8 cellular contexts compared by ENCODE assay signal in genomic region chr16:3150346-3151218, GRCh38. TPM values are rescaled to one million over a fixed set of nuclear protein-coding genes. Genes with fewer than 3 reads are reported as not detected.
DNase-seq lines count a peak whose midpoint lies in the region; ATAC-seq and TF ChIP-seq lines count a peak whose summit lies in the region.

No MANE protein-coding gene starts in this region.

- H3K9me3 ChIP-seq in ovary: no peaks in the 10 kb centered on the region
- H3K9me3 ChIP-seq in thymus (ENCODE audit: control insufficient read depth): peaks cover 2% of the 10 kb centered on the region

- H3K4me1 ChIP-seq in ovary (ENCODE audit: insufficient read depth) (peaks cover 4% of the 10 kb centered on the region), thymus (ENCODE audit: control insufficient read depth, insufficient read depth, low read length) (no peaks in the 10 kb centered on the region)

- H3K4me3 ChIP-seq in GM08714 (ENCODE audit: low read length): peak overlapping the region; percentile 59; the same call in 1 of the 2 replicates
- peak overlapping the region; percentile 58 for H3K4me3 ChIP-seq in ovary
- peak overlapping the region; percentile 31 for H3K4me3 ChIP-seq in thymus (ENCODE audit: low read length)

- peak; percentile 68 for ATAC-seq in HG02610 (IDR thresholded peaks at IDR 0.05; ENCODE audit: unreplicated experiment)
- peak; percentile 83 for ATAC-seq in SK-N-SH treated with all-trans-retinoic acid at 6 μM for 48 hours
- ATAC-seq in activated naive CD4-positive, alpha-beta T cell treated with anti-CD3 and anti-CD28 coated beads, Interleukin-2, amount 50 U/mL, for 72 hours: peak; percentile 78 to 81

- H3K9me3 Mint-ChIP-seq in activated naive CD4-positive, alpha-beta T cell treated with anti-CD3 and anti-CD28 coated beads, Interleukin-2, amount 50 U/mL, for 72 hours: no peaks in the 10 kb centered on the region

- no peak for TF ChIP-seq EP300 in ovary (IDR thresholded peaks at IDR 0.05)

- no peaks in the 10 kb centered on the region for H3K36me3 Mint-ChIP-seq in activated naive CD4-positive, alpha-beta T cell treated with anti-CD3 and anti-CD28 coated beads, Interleukin-2, amount 50 U/mL, for 72 hours

- 0 to 3% (median 1%) methylated on average over 37 to 62 of the region's 62 CpGs for WGBS in ovary, 3 donors
- 2% methylated on average over 62 of the region's 62 CpGs for WGBS in thymus

- peak overlapping the region; percentile 95 to 99 for H3K27ac Mint-ChIP-seq in activated naive CD4-positive, alpha-beta T cell treated with anti-CD3 and anti-CD28 coated beads, Interleukin-2, amount 50 U/mL, for 72 hours

- intact Hi-C loops in head of caudate nucleus (cut with DNase I): no loop called here
- intact Hi-C loops in ovary (cut with DNase I): no loop called here

- TF ChIP-seq POLR2A in ovary (IDR thresholded peaks at IDR 0.05): peak; percentile 24

- H3K27ac ChIP-seq in ovary (peak overlapping the region; percentile 5 to 43), thymus (ENCODE audit: low read depth) (peak overlapping the region; percentile 0)

- no peaks in the 10 kb centered on the region for H3K36me3 ChIP-seq in ovary
- H3K36me3 ChIP-seq in thymus (ENCODE audit: control insufficient read depth, insufficient read depth): peaks cover 3% of the 10 kb centered on the region

- DNase-seq in NCI-H1092 (lab: John Stamatoyannopoulos, UW) (peak; percentile 93), head of caudate nucleus (peak; percentile 81 to 98 (median 92)), ovary (peak; percentile 94 to 96 (median 96))
- DNase-seq in activated naive CD4-positive, alpha-beta T cell treated with anti-CD3 and anti-CD28 coated beads, Interleukin-2, amount 50 U/mL, for 72 hours (ENCODE audit: low spot score in 2 of 2): peak; percentile 98 to 100

- no peak for TF ChIP-seq CTCF in ovary (IDR thresholded peaks at IDR 0.05)

- H3K27me3 ChIP-seq in ovary: no peaks in the 10 kb centered on the region
- peaks cover 49% of the 10 kb centered on the region for H3K27me3 ChIP-seq in thymus (ENCODE audit: control insufficient read depth, insufficient read depth)

TF ChIP-seq in SK-N-SH treated with all-trans-retinoic acid at 6 μM for 48 hours, 23 proteins besides CTCF, POLR2A, EP300 and RAD21:
- no peak for TF ChIP-seq ZNF565 (CRISPR knock-in tag; conservative IDR thresholded peaks at IDR 0.05; ENCODE audit: low read depth)
- no peak for TF ChIP-seq RARB (CRISPR knock-in tag; IDR thresholded peaks at IDR 0.05)
- TF ChIP-seq, protein P1, sequence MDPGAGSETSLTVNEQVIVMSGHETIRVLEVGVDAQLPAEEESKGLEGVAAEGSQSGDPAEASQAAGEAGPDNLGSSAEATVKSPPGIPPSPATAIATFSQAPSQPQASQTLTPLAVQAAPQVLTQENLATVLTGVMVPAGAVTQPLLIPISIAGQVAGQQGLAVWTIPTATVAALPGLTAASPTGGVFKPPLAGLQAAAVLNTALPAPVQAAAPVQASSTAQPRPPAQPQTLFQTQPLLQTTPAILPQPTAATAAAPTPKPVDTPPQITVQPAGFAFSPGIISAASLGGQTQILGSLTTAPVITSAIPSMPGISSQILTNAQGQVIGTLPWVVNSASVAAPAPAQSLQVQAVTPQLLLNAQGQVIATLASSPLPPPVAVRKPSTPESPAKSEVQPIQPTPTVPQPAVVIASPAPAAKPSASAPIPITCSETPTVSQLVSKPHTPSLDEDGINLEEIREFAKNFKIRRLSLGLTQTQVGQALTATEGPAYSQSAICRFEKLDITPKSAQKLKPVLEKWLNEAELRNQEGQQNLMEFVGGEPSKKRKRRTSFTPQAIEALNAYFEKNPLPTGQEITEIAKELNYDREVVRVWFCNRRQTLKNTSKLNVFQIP (CRISPR knock-in tag; IDR thresholded peaks at IDR 0.05; ENCODE audit: borderline replicate concordance, low read depth): no peak
- TF ChIP-seq ZC3H10 (CRISPR knock-in tag; IDR thresholded peaks at IDR 0.05): no peak
- TF ChIP-seq, protein P2, sequence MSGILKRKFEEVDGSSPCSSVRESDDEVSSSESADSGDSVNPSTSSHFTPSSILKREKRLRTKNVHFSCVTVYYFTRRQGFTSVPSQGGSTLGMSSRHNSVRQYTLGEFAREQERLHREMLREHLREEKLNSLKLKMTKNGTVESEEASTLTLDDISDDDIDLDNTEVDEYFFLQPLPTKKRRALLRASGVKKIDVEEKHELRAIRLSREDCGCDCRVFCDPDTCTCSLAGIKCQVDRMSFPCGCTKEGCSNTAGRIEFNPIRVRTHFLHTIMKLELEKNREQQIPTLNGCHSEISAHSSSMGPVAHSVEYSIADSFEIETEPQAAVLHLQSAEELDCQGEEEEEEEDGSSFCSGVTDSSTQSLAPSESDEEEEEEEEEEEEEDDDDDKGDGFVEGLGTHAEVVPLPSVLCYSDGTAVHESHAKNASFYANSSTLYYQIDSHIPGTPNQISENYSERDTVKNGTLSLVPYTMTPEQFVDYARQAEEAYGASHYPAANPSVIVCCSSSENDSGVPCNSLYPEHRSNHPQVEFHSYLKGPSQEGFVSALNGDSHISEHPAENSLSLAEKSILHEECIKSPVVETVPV (CRISPR knock-in tag; IDR thresholded peaks at IDR 0.05): no peak
- TF ChIP-seq ISL1 (CRISPR knock-in tag; IDR thresholded peaks at IDR 0.05): no peak
- no peak for TF ChIP-seq TOX (CRISPR knock-in tag; IDR thresholded peaks at IDR 0.05; ENCODE audit: borderline replicate concordance)
- TF ChIP-seq, protein P3, sequence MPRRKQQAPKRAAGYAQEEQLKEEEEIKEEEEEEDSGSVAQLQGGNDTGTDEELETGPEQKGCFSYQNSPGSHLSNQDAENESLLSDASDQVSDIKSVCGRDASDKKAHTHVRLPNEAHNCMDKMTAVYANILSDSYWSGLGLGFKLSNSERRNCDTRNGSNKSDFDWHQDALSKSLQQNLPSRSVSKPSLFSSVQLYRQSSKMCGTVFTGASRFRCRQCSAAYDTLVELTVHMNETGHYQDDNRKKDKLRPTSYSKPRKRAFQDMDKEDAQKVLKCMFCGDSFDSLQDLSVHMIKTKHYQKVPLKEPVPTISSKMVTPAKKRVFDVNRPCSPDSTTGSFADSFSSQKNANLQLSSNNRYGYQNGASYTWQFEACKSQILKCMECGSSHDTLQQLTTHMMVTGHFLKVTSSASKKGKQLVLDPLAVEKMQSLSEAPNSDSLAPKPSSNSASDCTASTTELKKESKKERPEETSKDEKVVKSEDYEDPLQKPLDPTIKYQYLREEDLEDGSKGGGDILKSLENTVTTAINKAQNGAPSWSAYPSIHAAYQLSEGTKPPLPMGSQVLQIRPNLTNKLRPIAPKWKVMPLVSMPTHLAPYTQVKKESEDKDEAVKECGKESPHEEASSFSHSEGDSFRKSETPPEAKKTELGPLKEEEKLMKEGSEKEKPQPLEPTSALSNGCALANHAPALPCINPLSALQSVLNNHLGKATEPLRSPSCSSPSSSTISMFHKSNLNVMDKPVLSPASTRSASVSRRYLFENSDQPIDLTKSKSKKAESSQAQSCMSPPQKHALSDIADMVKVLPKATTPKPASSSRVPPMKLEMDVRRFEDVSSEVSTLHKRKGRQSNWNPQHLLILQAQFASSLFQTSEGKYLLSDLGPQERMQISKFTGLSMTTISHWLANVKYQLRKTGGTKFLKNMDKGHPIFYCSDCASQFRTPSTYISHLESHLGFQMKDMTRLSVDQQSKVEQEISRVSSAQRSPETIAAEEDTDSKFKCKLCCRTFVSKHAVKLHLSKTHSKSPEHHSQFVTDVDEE (CRISPR knock-in tag; IDR thresholded peaks at IDR 0.05): no peak

RNA-seq across cellular contexts. Expression of gene ZNF213, which starts 15.8 kb away (rescaled TPM):
- 1 to 10 TPM; 6.1 to 8.2 TPM for total RNA-seq in activated naive CD4-positive, alpha-beta T cell treated with anti-CD3 and anti-CD28 coated beads, Interleukin-2, amount 50 U/mL, for 72 hours
- 10 to 100 TPM in 5 of 7 donors, 1 to 10 TPM in 2; 4.7 to 18.9 (median 12.2) TPM for total RNA-seq in ovary
- polyA plus RNA-seq in ovary (10 to 100 TPM in 1 of 2 donors, under 1 TPM in 1; 0.95 to 10.7 TPM), thymus (5.2 TPM)

RNA-seq across cellular contexts. Expression of gene OR1F1, which starts 37.4 kb away (rescaled TPM):
- not detected for total RNA-seq in activated naive CD4-positive, alpha-beta T cell treated with anti-CD3 and anti-CD28 coated beads, Interleukin-2, amount 50 U/mL, for 72 hours
- total RNA-seq in ovary: not detected
- not detected for polyA plus RNA-seq in ovary
- 0.02 TPM for polyA plus RNA-seq in thymus

RNA-seq across cellular contexts. Expression of gene ZNF205, which starts 38.2 kb away (rescaled TPM):
- under 1 TPM in 1 of 2 donors, not detected in 1; 0.18 TPM for total RNA-seq in activated naive CD4-positive, alpha-beta T cell treated with anti-CD3 and anti-CD28 coated beads, Interleukin-2, amount 50 U/mL, for 72 hours
- 10 to 100 TPM; 10.7 to 16.3 (median 15.6) TPM for total RNA-seq in ovary
- polyA plus RNA-seq in ovary: 10 to 100 TPM in 1 of 2 donors, 1 to 10 TPM in 1; 3.0 to 22.1 TPM
- 9.3 TPM for polyA plus RNA-seq in thymus

RNA-seq across cellular contexts. Expression of gene ZSCAN10, which starts 51.5 kb away (rescaled TPM):
- total RNA-seq in activated naive CD4-positive, alpha-beta T cell treated with anti-CD3 and anti-CD28 coated beads, Interleukin-2, amount 50 U/mL, for 72 hours: under 1 TPM; 0.14 to 0.68 TPM
- total RNA-seq in ovary: under 1 TPM in 2 of 7 donors, not detected in 5; 0.47 to 0.69 TPM
- polyA plus RNA-seq in ovary (under 1 TPM in 1 of 2 donors, not detected in 1; 0.06 TPM), thymus (0.11 TPM)

Comparison
In these comparisons a context has a peak if more than half of its experiments do, and no peak if none do; other contexts are left out.
1. Peak in every context shown above with its lines: DNase-seq, ATAC-seq, H3K4me3 ChIP-seq and H3K27ac ChIP-seq.
2. RNA of gene ZNF205, which starts 38.2 kb away (total RNA-seq): 10.7 to 16.3 TPM in ovary; 0.18 TPM in activated naive CD4-positive, alpha-beta T cell treated with anti-CD3 and anti-CD28 coated beads, Interleukin-2, amount 50 U/mL, for 72 hours; every median in the first group is over 4 times any median in the second.